ENCODE assay signal across 38 cellular contexts in the genomic region with DNA sequence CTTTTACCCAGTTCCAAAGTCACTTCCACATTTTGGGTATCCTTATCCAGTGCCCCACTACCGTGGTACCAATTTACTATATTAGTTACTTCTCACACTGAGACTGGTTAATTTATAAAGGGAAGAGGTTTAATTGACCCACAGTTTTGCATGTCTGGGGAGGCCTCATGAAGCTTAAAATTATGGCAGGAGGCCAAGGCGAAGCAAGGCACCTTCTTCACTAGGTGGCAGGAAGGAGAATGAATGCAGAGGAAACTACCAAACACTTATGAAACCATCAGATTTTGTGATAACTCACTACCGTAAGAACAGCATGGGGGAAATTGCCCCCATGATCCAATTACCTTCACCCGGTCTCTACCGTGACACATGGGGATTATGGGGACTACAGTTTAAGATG.
"Had no signal": no experiment of that assay in that cellular context is flagged by ENCODE, and none has a peak within 500 bp of the region (broad histone marks: within the 10 kb centered on the region; RNA-seq: fewer than 3 reads in every experiment).

No MANE protein-coding gene starts in this region.

- H3K27me3 ChIP-seq: ascending aorta, cardiac muscle cell had no signal

- H3K27ac Mint-ChIP-seq: activated CD4-positive, alpha-beta memory T cell treated with anti-CD3 and anti-CD28 coated beads, Interleukin-2, amount 10 ng/mL, durations not matched to agents 7 days and 5 days; activated CD4-positive, alpha-beta T cell treated with anti-CD3 and anti-CD28 coated beads for 36 hours; activated CD4-positive, alpha-beta T cell treated with anti-CD3 and anti-CD28 coated beads, Interleukin-2, amount 10 ng/mL, durations not matched to agents 7 days and 5 days; activated CD8-positive, alpha-beta memory T cell treated with anti-CD3 and anti-CD28 coated beads, Interleukin-2, amount 10 ng/mL, durations not matched to agents 7 days and 5 days; activated CD8-positive, alpha-beta T cell treated with anti-CD3 and anti-CD28 coated beads, Interleukin-2, amount 10 ng/mL, durations not matched to agents 7 days and 5 days; activated naive CD4-positive, alpha-beta T cell treated with anti-CD3 and anti-CD28 coated beads, Interleukin-2, amount 10 ng/mL, durations not matched to agents 7 days and 5 days; activated naive CD4-positive, alpha-beta T cell treated with anti-CD3 and anti-CD28 coated beads, Interleukin-2, amount 50 U/mL, for 24 hours; activated naive CD8-positive, alpha-beta T cell; activated naive CD8-positive, alpha-beta T cell treated with anti-CD3 and anti-CD28 coated beads, Interleukin-2, amount 10 ng/mL, durations not matched to agents 7 days and 5 days; activated naive CD8-positive, alpha-beta T cell treated with anti-CD3 and anti-CD28 coated beads, Interleukin-2, amount 50 U/mL, for 24 hours; activated T-cell treated with anti-CD3 and anti-CD28 coated beads, Interleukin-2, amount 50 U/mL, for 24 hours; activated T-helper 2 cell treated with anti-CD3 and anti-CD28 coated beads, Interferon-gamma antibody, Interleukin-2, Interleukin-4, amounts not matched to agents 10 μg/mL and 5 μg/mL and 100 μg/mL, durations not matched to agents 14 hours and 24 hours and 36 hours; brain; T-helper 1 cell treated with Interleukin-12 subunit alpha and Interleukin-12 subunit beta and Interleukin-4 antibody, amounts not matched to agents 30 μg/mL and 1 μg/mL, for 36 hours; T-helper 2 cell treated with Interferon-gamma antibody and Interleukin-4, amounts not matched to agents 5 μg/mL and 100 μg/mL, for 36 hours; WTC11 had no signal

- DNase-seq: activated CD4-positive, alpha-beta memory T cell treated with anti-CD3 and anti-CD28 coated beads, Interleukin-2, amount 10 ng/mL, durations not matched to agents 7 days and 5 days; activated CD4-positive, alpha-beta T cell treated with anti-CD3 and anti-CD28 coated beads for 1 hour; activated CD4-positive, alpha-beta T cell treated with anti-CD3 and anti-CD28 coated beads for 36 hours; activated CD4-positive, alpha-beta T cell treated with anti-CD3 and anti-CD28 coated beads for 48 hours; activated CD4-positive, alpha-beta T cell treated with anti-CD3 and anti-CD28 coated beads, Interleukin-2, amount 10 ng/mL, durations not matched to agents 7 days and 5 days; activated CD4-positive, alpha-beta T cell treated with anti-CD3 and anti-CD28 coated beads, Interleukin-2, amount 50 U/mL, for 48 hours; activated CD4-positive, CD25-positive, alpha-beta regulatory T cell; activated CD8-positive, alpha-beta memory T cell treated with anti-CD3 and anti-CD28 coated beads for 24 hours; activated CD8-positive, alpha-beta memory T cell treated with anti-CD3 and anti-CD28 coated beads, Interleukin-2, amount 10 ng/mL, durations not matched to agents 7 days and 5 days; activated CD8-positive, alpha-beta memory T cell treated with anti-CD3 and anti-CD28 coated beads, Interleukin-2, amount 50 U/mL, for 48 hours; activated CD8-positive, alpha-beta T cell treated with anti-CD3 and anti-CD28 coated beads, Interleukin-2, amount 10 ng/mL, durations not matched to agents 7 days and 5 days; activated effector memory CD4-positive, alpha-beta T cell treated with Interleukin-2 at 50 U/mL for 16 hours; activated gamma-delta T cell; activated naive CD4-positive, alpha-beta T cell treated with anti-CD3 and anti-CD28 coated beads, Interleukin-2, amount 10 ng/mL, durations not matched to agents 7 days and 5 days; activated naive CD4-positive, alpha-beta T cell treated with Interleukin-2 at 50 U/mL for 16 hours; activated naive CD8-positive, alpha-beta T cell treated with anti-CD3 and anti-CD28 coated beads, Interleukin-2, amount 10 ng/mL, durations not matched to agents 7 days and 5 days; activated naive CD8-positive, alpha-beta T cell treated with anti-CD3 and anti-CD28 coated beads, Interleukin-2, amount 50 U/mL, for 24 hours; activated T-cell treated with anti-CD3 and anti-CD28 coated beads, Interleukin-2, amount 50 U/mL, for 24 hours; activated T-cell treated with anti-CD3 and anti-CD28 coated beads, Interleukin-2, amount 50 U/mL, for 48 hours; amygdala; anterior cingulate cortex; caudate nucleus; cerebellar nuclear complex; T-helper 1 cell; T-helper 2 cell; T-helper 9 cell; WERI-Rb-1 had no signal

- H3K36me3 ChIP-seq: ascending aorta, cardiac muscle cell, WERI-Rb-1 had no signal

- H3K4me1 ChIP-seq: ascending aorta had no signal

- H3K36me3 Mint-ChIP-seq: activated CD8-positive, alpha-beta memory T cell treated with anti-CD3 and anti-CD28 coated beads, Interleukin-2, amount 10 ng/mL, durations not matched to agents 7 days and 5 days; activated naive CD4-positive, alpha-beta T cell treated with anti-CD3 and anti-CD28 coated beads, Interleukin-2, amount 10 ng/mL, durations not matched to agents 7 days and 5 days; activated naive CD8-positive, alpha-beta T cell treated with anti-CD3 and anti-CD28 coated beads, Interleukin-2, amount 10 ng/mL, durations not matched to agents 7 days and 5 days had no signal

- H3K4me1 Mint-ChIP-seq: activated CD4-positive, alpha-beta memory T cell treated with anti-CD3 and anti-CD28 coated beads, Interleukin-2, amount 10 ng/mL, durations not matched to agents 7 days and 5 days; activated CD4-positive, alpha-beta T cell treated with anti-CD3 and anti-CD28 coated beads for 36 hours; activated CD4-positive, alpha-beta T cell treated with anti-CD3 and anti-CD28 coated beads, Interleukin-2, amount 10 ng/mL, durations not matched to agents 7 days and 5 days; activated CD8-positive, alpha-beta memory T cell treated with anti-CD3 and anti-CD28 coated beads, Interleukin-2, amount 10 ng/mL, durations not matched to agents 7 days and 5 days; activated naive CD4-positive, alpha-beta T cell treated with anti-CD3 and anti-CD28 coated beads, Interleukin-2, amount 10 ng/mL, durations not matched to agents 7 days and 5 days; activated naive CD4-positive, alpha-beta T cell treated with anti-CD3 and anti-CD28 coated beads, Interleukin-2, amount 50 U/mL, for 24 hours; activated naive CD8-positive, alpha-beta T cell treated with anti-CD3 and anti-CD28 coated beads, Interleukin-2, amount 10 ng/mL, durations not matched to agents 7 days and 5 days; activated naive CD8-positive, alpha-beta T cell treated with anti-CD3 and anti-CD28 coated beads, Interleukin-2, amount 50 U/mL, for 24 hours; brain; central memory CD8-positive, alpha-beta T cell; WTC11 had no signal

- H3K9me3 ChIP-seq: ascending aorta had no signal

- ATAC-seq: activated CD4-positive, alpha-beta T cell treated with anti-CD3 and anti-CD28 coated beads for 36 hours; activated CD4-positive, CD25-positive, alpha-beta regulatory T cell treated with anti-CD3 and anti-CD28 coated beads, Interleukin-2, amount 50 U/mL, for 24 hours; activated CD8-positive, alpha-beta memory T cell treated with anti-CD3 and anti-CD28 coated beads, Interleukin-2, amount 10 ng/mL, durations not matched to agents 7 days and 5 days; activated CD8-positive, alpha-beta T cell treated with anti-CD3 and anti-CD28 coated beads, Interleukin-2, amount 10 ng/mL, durations not matched to agents 7 days and 5 days; activated naive CD8-positive, alpha-beta T cell treated with anti-CD3 and anti-CD28 coated beads, Interleukin-2, amount 50 U/mL, for 24 hours; WTC11 had no signal

- H3K27ac ChIP-seq: ascending aorta, cardiac muscle cell, WERI-Rb-1 had no signal

- H3K4me3 ChIP-seq: ascending aorta, cardiac muscle cell had no signal

- H3K27me3 Mint-ChIP-seq: activated CD4-positive, alpha-beta memory T cell treated with anti-CD3 and anti-CD28 coated beads, Interleukin-2, amount 10 ng/mL, durations not matched to agents 7 days and 5 days; activated CD8-positive, alpha-beta memory T cell treated with anti-CD3 and anti-CD28 coated beads, Interleukin-2, amount 10 ng/mL, durations not matched to agents 7 days and 5 days; activated naive CD4-positive, alpha-beta T cell treated with anti-CD3 and anti-CD28 coated beads, Interleukin-2, amount 10 ng/mL, durations not matched to agents 7 days and 5 days; activated naive CD4-positive, alpha-beta T cell treated with anti-CD3 and anti-CD28 coated beads, Interleukin-2, amount 50 U/mL, for 24 hours; activated naive CD8-positive, alpha-beta T cell; activated T-cell treated with anti-CD3 and anti-CD28 coated beads, Interleukin-2, amount 50 U/mL, for 24 hours; central memory CD8-positive, alpha-beta T cell had no signal

- H3K4me3 Mint-ChIP-seq: activated CD4-positive, alpha-beta memory T cell treated with anti-CD3 and anti-CD28 coated beads, Interleukin-2, amount 10 ng/mL, durations not matched to agents 7 days and 5 days; activated CD4-positive, alpha-beta T cell treated with anti-CD3 and anti-CD28 coated beads for 36 hours; activated CD4-positive, alpha-beta T cell treated with anti-CD3 and anti-CD28 coated beads, Interleukin-2, amount 10 ng/mL, durations not matched to agents 7 days and 5 days; activated CD8-positive, alpha-beta memory T cell treated with anti-CD3 and anti-CD28 coated beads, Interleukin-2, amount 10 ng/mL, durations not matched to agents 7 days and 5 days; activated CD8-positive, alpha-beta T cell treated with anti-CD3 and anti-CD28 coated beads, Interleukin-2, amount 10 ng/mL, durations not matched to agents 7 days and 5 days; activated naive CD4-positive, alpha-beta T cell treated with anti-CD3 and anti-CD28 coated beads, Interleukin-2, amount 10 ng/mL, durations not matched to agents 7 days and 5 days; activated naive CD4-positive, alpha-beta T cell treated with anti-CD3 and anti-CD28 coated beads, Interleukin-2, amount 50 U/mL, for 24 hours; activated naive CD8-positive, alpha-beta T cell; activated naive CD8-positive, alpha-beta T cell treated with anti-CD3 and anti-CD28 coated beads, Interleukin-2, amount 10 ng/mL, durations not matched to agents 7 days and 5 days; activated naive CD8-positive, alpha-beta T cell treated with anti-CD3 and anti-CD28 coated beads, Interleukin-2, amount 50 U/mL, for 24 hours; activated T-cell treated with anti-CD3 and anti-CD28 coated beads, Interleukin-2, amount 50 U/mL, for 24 hours; brain; central memory CD8-positive, alpha-beta T cell; T-helper 1 cell treated with Interleukin-12 subunit alpha and Interleukin-12 subunit beta and Interleukin-4 antibody, amounts not matched to agents 30 μg/mL and 1 μg/mL, for 36 hours; T-helper 2 cell treated with Interferon-gamma antibody and Interleukin-4, amounts not matched to agents 5 μg/mL and 100 μg/mL, for 36 hours; WTC11 had no signal
